In genomic region chr19:55117636-55118391, GRCh38 we compare ENCODE assay signal across 8 cellular contexts. TPM values are rescaled to one million over a fixed set of nuclear protein-coding genes. Genes with fewer than 3 reads are reported as not detected.
DNase-seq lines count a peak whose midpoint lies in the region; ATAC-seq, FAIRE-seq and TF ChIP-seq lines count a peak whose summit lies in the region.

PPP1R12C (minus strand) TSS chr19:55117637; CDS start chr19:55117543, 94 bp downstream.

- peak; percentile 76 for FAIRE-seq in keratinocyte (lab: Jason Lieb, UNC)

- H3K4me2 ChIP-seq in keratinocyte (ENCODE audit: control insufficient read depth, extremely low read depth, insufficient read depth, low read depth, low read length): peak within 1 kb of the TSS; percentile 90

- peak; percentile 81 for ATAC-seq in HG03432 (IDR thresholded peaks at IDR 0.05; ENCODE audit: unreplicated experiment)

- peaks cover 9% of the 10 kb centered on the region for H4K20me1 ChIP-seq in keratinocyte (ENCODE audit: control insufficient read depth, extremely low read depth, insufficient read depth, low read length)

- peak within 1 kb of the TSS; percentile 93 for H2AFZ ChIP-seq in keratinocyte (ENCODE audit: control insufficient read depth, low read length)

- peak; percentile 80 for TF ChIP-seq POLR2A in GM19099 (IDR thresholded peaks at IDR 0.05; ENCODE audit: extremely low read depth, insufficient read length, low read depth)

- no peaks in the 10 kb centered on the region for H3K9me1 ChIP-seq in keratinocyte (ENCODE audit: control insufficient read depth, extremely low read depth, insufficient read depth, low read length)

- H3K4me3 ChIP-seq in AG10803 (ENCODE audit: low read length): peak within 1 kb of the TSS; percentile 95
- peak within 1 kb of the TSS; percentile 82 to 83 (median 83) for H3K4me3 ChIP-seq in keratinocyte (ENCODE audit: control insufficient read depth in 2 of 3, extremely low read depth in 1 of 3, insufficient read depth in 2 of 3, low read depth in 1 of 3, low read length in 3 of 3)

- no peaks in the 10 kb centered on the region for H3K9me3 ChIP-seq in keratinocyte (ENCODE audit: control insufficient read depth, low read depth, low read length)

- H3K4me1 ChIP-seq in keratinocyte (ENCODE audit: control insufficient read depth, extremely low read depth, insufficient read depth, low read length): peaks cover 11% of the 10 kb centered on the region

- peak within 1 kb of the TSS; percentile 61 for H3K27ac ChIP-seq in keratinocyte (ENCODE audit: control insufficient read depth, insufficient read depth, low read length)

- H3K36me3 ChIP-seq in keratinocyte (ENCODE audit: control insufficient read depth in 2 of 2, extremely low read depth in 1 of 2, insufficient read depth in 2 of 2, low read length in 2 of 2): peaks cover 0 to 1% of the 10 kb centered on the region in 2 experiments

- peaks cover 44% of the 10 kb centered on the region for H3K79me2 ChIP-seq in keratinocyte (ENCODE audit: control insufficient read depth, insufficient read depth, low read length)

- DNase-seq in AG10803 (ENCODE audit: low read depth) (peak; percentile 99), NCI-H510A (lab: John Stamatoyannopoulos, UW) (peak; percentile 97), cerebellum (ENCODE audit: low spot score) (peak; percentile 100), keratinocyte (ENCODE audit: low read depth, low spot score) (peak; percentile 86)
- DNase-seq in activated CD4-positive, alpha-beta T cell treated with anti-CD3 and anti-CD28 coated beads for 1 hour: peak; percentile 92
- DNase-seq in stimulated activated CD4-positive, alpha-beta T cell treated with anti-CD3 and anti-CD28 coated beads, Interleukin-15, amount 100 ng/mL, for 1 hour (ENCODE audit: low read depth in 1 of 2, low spot score in 1 of 2): peak; percentile 94 to 95

- H3K9ac ChIP-seq in keratinocyte (ENCODE audit: control insufficient read depth, extremely low read depth, insufficient read depth, low read length): peak within 1 kb of the TSS; percentile 84

- 0 out of 2 replicates have a peak, but pooled peaks have one; percentile 3 for TF ChIP-seq CTCF in AG10803 (conservative IDR thresholded peaks at IDR 0.05; ENCODE audit: low read length)
- TF ChIP-seq CTCF in keratinocyte (optimal IDR thresholded peaks at IDR 0.05 in 1 of 3, IDR thresholded peaks at IDR 0.05 in 1 of 3, conservative IDR thresholded peaks at IDR 0.05 in 1 of 3; ENCODE audit: extremely low read depth in 1 of 3, insufficient read depth in 2 of 3, low read length in 3 of 3): no peak

- no peaks in the 10 kb centered on the region for H3K27me3 ChIP-seq in keratinocyte (ENCODE audit: control insufficient read depth, extremely low read depth, insufficient read depth, low read length)

- dilution Hi-C loops in keratinocyte (cut with MboI; ENCODE audit: extremely low pct_ligation_motif_present, low sequenced_read_pairs): no loop called here

RNA-seq across cellular contexts. Expression of gene PPP1R12C, which starts in this region (rescaled TPM):
- total RNA-seq in cerebellum: 14.0 TPM
- 22.9 to 41.2 TPM (median 24.7 TPM) in 3 replicates for polyA plus RNA-seq in keratinocyte
- polyA plus RNA-seq in keratinocyte (2011; ENCODE audit: low read depth): 15.7 TPM
- polyA plus RNA-seq in keratinocyte (2011; cell fraction: cytosol; rRNA removed): 7.6 and 16.9 TPM in 2 replicates
- 83.9 and 118 TPM in 2 replicates for polyA plus RNA-seq in keratinocyte (2011; cell fraction: nucleus; rRNA removed)
- 26.9 and 37.2 TPM in 2 replicates for polyA plus RNA-seq in keratinocyte (2012; ENCODE audit: low replicate concordance)
- 11.8 to 24.6 TPM (median 18.4 TPM) in 3 replicates for polyA minus RNA-seq in keratinocyte
- polyA minus RNA-seq in keratinocyte (2011; cell fraction: cytosol; rRNA and poly(A)+ RNA removed): 23.6 TPM
- polyA minus RNA-seq in keratinocyte (2011; cell fraction: nucleus; rRNA and poly(A)+ RNA removed): 25.2 and 35.6 TPM in 2 replicates

Comparison
In these comparisons a context has a peak if more than half of its experiments do, and no peak if none do; other contexts are left out.
1. Peak in every context shown above with its lines: DNase-seq, ATAC-seq, H3K4me3 ChIP-seq and H3K27ac ChIP-seq.